Comparison of ENCODE assay signal across 25 cellular contexts in genomic region chr7:99648843-99649242, GRCh38. TPM values are rescaled to one million over a fixed set of nuclear protein-coding genes. Genes with fewer than 3 reads are reported as not detected.
"Had no signal": no experiment of that assay in that cellular context is flagged by ENCODE, and none has a peak within 500 bp of the region (broad histone marks: within the 10 kb centered on the region; RNA-seq: fewer than 3 reads in every experiment).

No MANE protein-coding gene starts in this region.

- H3K9me3 ChIP-seq: SJSA1, upper lobe of left lung had no signal

- H2AFZ ChIP-seq: neural progenitor cell had no signal

- H3K4me3 Mint-ChIP-seq: activated T-helper 1 cell treated with anti-CD3 and anti-CD28 coated beads, Interleukin-12 subunit alpha, Interleukin-12 subunit beta, Interleukin-2, Interleukin-4 antibody, amounts not matched to agents 30 ng/mL and 10 ng/mL and 1 ng/mL, durations not matched to agents 14 hours and 24 hours and 36 hours; brain; dendritic cell treated with granulocyte-macrophage colony-stimulating factor and Interleukin-4, amounts not matched to agents 40 ng/mL and 50 ng/mL, for 4 days; naive thymus-derived CD8-positive, alpha-beta T cell; neural progenitor cell had no signal

- FAIRE-seq: small intestine had no signal

- H3K9me3 Mint-ChIP-seq: dendritic cell treated with granulocyte-macrophage colony-stimulating factor and Interleukin-4, amounts not matched to agents 40 ng/mL and 50 ng/mL, for 4 days; naive thymus-derived CD8-positive, alpha-beta T cell; neural progenitor cell had no signal

- H3K4me2 ChIP-seq: neural progenitor cell had no signal

- H3K9ac ChIP-seq: neural progenitor cell had no signal

- H3K27ac Mint-ChIP-seq: activated T-helper 1 cell treated with anti-CD3 and anti-CD28 coated beads, Interleukin-12 subunit alpha, Interleukin-12 subunit beta, Interleukin-2, Interleukin-4 antibody, amounts not matched to agents 30 ng/mL and 10 ng/mL and 1 ng/mL, durations not matched to agents 14 hours and 24 hours and 36 hours; brain; dendritic cell treated with granulocyte-macrophage colony-stimulating factor and Interleukin-4, amounts not matched to agents 40 ng/mL and 50 ng/mL, for 4 days; neural progenitor cell had no signal

- H3K36me3 ChIP-seq: neural progenitor cell, SJSA1 had no signal

- H3K4me1 ChIP-seq: foreskin keratinocyte, left ventricle myocardium inferior, neural progenitor cell, upper lobe of left lung had no signal

- H3K27me3 ChIP-seq: foreskin keratinocyte, neural progenitor cell, SJSA1, upper lobe of left lung had no signal

- DNase-seq: activated CD4-positive, alpha-beta T cell treated with anti-CD3 and anti-CD28 coated beads for 1 hour; activated gamma-delta T cell treated with Interleukin-2 at 50 U/mL for 16 hours; anterior cingulate cortex; effector CD8-positive, alpha-beta T cell; erythroblast; foreskin keratinocyte; hippocampal formation; kidney glomerular epithelial cell; left ventricle myocardium inferior; naive thymus-derived CD8-positive, alpha-beta T cell; posterior cingulate gyrus; small intestine; stimulated activated CD8-positive, alpha-beta memory T cell treated with anti-CD3 and anti-CD28 coated beads, Interleukin-4, amount 100 ng/mL, for 48 hours; stimulated activated naive CD4-positive, alpha-beta T cell; T1000; upper lobe of left lung had no signal

- H3K27ac ChIP-seq: foreskin keratinocyte, left ventricle myocardium inferior, neural progenitor cell, SJSA1, upper lobe of left lung, VCaP had no signal

- H3K4me1 Mint-ChIP-seq: brain, neural progenitor cell had no signal

- H3K27me3 Mint-ChIP-seq: brain; dendritic cell treated with granulocyte-macrophage colony-stimulating factor and Interleukin-4, amounts not matched to agents 40 ng/mL and 50 ng/mL, for 4 days; naive thymus-derived CD8-positive, alpha-beta T cell had no signal

- H3K4me3 ChIP-seq: left ventricle myocardium inferior, neural progenitor cell, SJSA1, upper lobe of left lung had no signal

RNA-seq across cellular contexts. Expression of gene CYP3A5, which starts 31.0 kb away (rescaled TPM):
- total RNA-seq: activated T-helper 1 cell treated with anti-CD3 and anti-CD28 coated beads, Interleukin-12 subunit alpha, Interleukin-12 subunit beta, Interleukin-2, Interleukin-4 antibody, amounts not matched to agents 30 ng/mL and 10 ng/mL and 1 ng/mL, durations not matched to agents 14 hours and 24 hours and 36 hours; left ventricle myocardium inferior; lung microvascular endothelial cell; Right ventricle myocardium inferior; T-helper 1 cell treated with Interleukin-12 subunit alpha and Interleukin-12 subunit beta and Interleukin-4 antibody, amounts not matched to agents 30 ng/mL and 1 ng/mL, for 36 hours had no signal

RNA-seq across cellular contexts. Expression of gene TMEM225B, which starts 50.8 kb away (rescaled TPM):
- total RNA-seq: left ventricle myocardium inferior, lung microvascular endothelial cell, Right ventricle myocardium inferior had no signal
